Comparison of ENCODE assay signal across 11 cellular contexts in the genomic region with DNA sequence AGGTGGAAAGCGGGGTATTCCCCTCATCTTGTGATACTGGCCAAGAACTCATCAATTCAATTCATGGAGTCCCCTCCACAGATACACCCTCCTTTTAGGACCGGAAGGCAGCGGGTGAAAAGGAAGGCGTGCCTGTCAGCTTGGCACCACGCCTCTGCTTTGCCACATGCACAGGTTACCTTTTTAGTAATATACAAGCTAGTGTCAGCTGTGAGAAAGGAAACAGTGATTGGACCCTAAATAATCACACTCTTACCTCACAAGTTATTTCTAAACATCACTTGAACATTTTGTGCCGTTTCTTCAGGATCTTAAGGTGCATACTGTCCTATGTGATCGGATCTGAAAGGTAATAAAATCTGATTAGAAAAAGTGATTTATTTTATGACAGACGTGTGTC. TPM values are rescaled to one million over a fixed set of nuclear protein-coding genes. Genes with fewer than 3 reads are reported as not detected.
DNase-seq lines count a peak whose midpoint lies in the region; ATAC-seq, FAIRE-seq and TF ChIP-seq lines count a peak whose summit lies in the region.
"Had no signal": no experiment of that assay in that cellular context is flagged by ENCODE, and none has a peak within 500 bp of the region (broad histone marks: within the 10 kb centered on the region; RNA-seq: fewer than 3 reads in every experiment).

No MANE protein-coding gene starts in this region.

- WGBS in esophagus muscularis mucosa = 84% methylated on average over 8 of the region's 8 CpGs

- TF ChIP-seq POLR2A in esophagus muscularis mucosa (IDR thresholded peaks at IDR 0.05; ENCODE audit: low read depth) (no peak), GM12892 (IDR thresholded peaks at IDR 0.05; ENCODE audit: low read depth, low read length) (no peak)

- BruUV-seq in Panc1 (replicated peaks; lab: Mats Ljungman, UMichigan) = no TSS peak

- FAIRE-seq in GM12892 (lab: Jason Lieb, UNC) = no peak

- in situ Hi-C loops in Panc1 (cut with HindIII; ENCODE audit: low pct_unique_long_range_greater_than_20kb, low sequenced_read_pairs) = no loop called here

- TF ChIP-seq CTCF in Panc1 (IDR thresholded peaks at IDR 0.05) (no peak), esophagus muscularis mucosa (IDR thresholded peaks at IDR 0.05) (no peak)

- H3K9me3 ChIP-seq in Panc1 (ENCODE audit: control insufficient read depth, insufficient read depth, low read depth, low read length) (no peaks in the 10 kb centered on the region), esophagus muscularis mucosa (no peaks in the 10 kb centered on the region), skeletal muscle tissue (ENCODE audit: control insufficient read depth in 3 of 3, low read length in 3 of 3) (no peaks in the 10 kb centered on the region)

- CTCF ChIA-PET in Panc1 (lab: Charles Lee) = no interaction called here

- no peak for TF ChIP-seq EP300 in esophagus muscularis mucosa (IDR thresholded peaks at IDR 0.05)

- H3K27me3 ChIP-seq in Panc1 (ENCODE audit: control insufficient read depth, insufficient read depth, low read length) (no peaks in the 10 kb centered on the region), esophagus muscularis mucosa (no peaks in the 10 kb centered on the region), skeletal muscle tissue (ENCODE audit: control insufficient read depth in 3 of 3, insufficient read depth in 3 of 3, low read length in 3 of 3) (no peaks in the 10 kb centered on the region)

- peaks cover 3% of the 10 kb centered on the region; the same call in 1 of the 2 replicates for H3K36me3 ChIP-seq in Panc1 (ENCODE audit: control insufficient read depth, insufficient read depth, low read length)
- peaks cover 5 to 46% (median 25%) of the 10 kb centered on the region in 4 donors for H3K36me3 ChIP-seq in esophagus muscularis mucosa
- peaks cover 13 to 27% (median 27%) of the 10 kb centered on the region in 3 donors for H3K36me3 ChIP-seq in skeletal muscle tissue (ENCODE audit: control insufficient read depth in 3 of 3, insufficient read depth in 3 of 3, low read length in 3 of 3)

- H3K27ac ChIP-seq in Panc1 (ENCODE audit: low read length) (peak overlapping the region; percentile 80), esophagus muscularis mucosa (replicated peaks in 1 of 4) (peak overlapping the region; percentile 76 to 90 (median 82)), skeletal muscle tissue (ENCODE audit: low read depth, low read length) (peak overlapping the region; percentile 75)

- ATAC-seq in activated CD4-positive, CD25-positive, alpha-beta regulatory T cell treated with anti-CD3 and anti-CD28 coated beads, Interleukin-2, amount 50 U/mL, for 24 hours = peak; percentile 38 to 82
- ATAC-seq in Panc1 (no peak), GM18519 (IDR thresholded peaks at IDR 0.05; ENCODE audit: low FRiP score, unreplicated experiment) (no peak), HG03139 (IDR thresholded peaks at IDR 0.05; ENCODE audit: unreplicated experiment) (no peak)

- H3K9ac ChIP-seq in skeletal muscle tissue (ENCODE audit: low read depth in 1 of 3, low read length in 3 of 3) = no peak overlapping the region

- POLR2A ChIA-PET in Panc1 (lab: Charles Lee) = interaction anchor here (1.1 kb wide), 1 partner anchor 10 kb away, joined by 5 read pairs; no protein-coding TSS in a partner anchor

- no peak overlapping the region for H3K4me3 ChIP-seq in Panc1 (ENCODE audit: low read depth in 2 of 2, low read length in 2 of 2)
- H3K4me3 ChIP-seq in esophagus muscularis mucosa = no peak overlapping the region
- H3K4me3 ChIP-seq in skeletal muscle tissue (ENCODE audit: low read length in 3 of 3) = no peak overlapping the region

- H3K4me1 ChIP-seq in Panc1 (ENCODE audit: control insufficient read depth, insufficient read depth, low read length) = peaks cover 54% of the 10 kb centered on the region
- H3K4me1 ChIP-seq in esophagus muscularis mucosa = peaks cover 49 to 88% (median 87%) of the 10 kb centered on the region in 4 donors
- H3K4me1 ChIP-seq in skeletal muscle tissue (ENCODE audit: control insufficient read depth in 3 of 3, insufficient read depth in 3 of 3, low read length in 3 of 3) = peaks cover 16 to 28% (median 16%) of the 10 kb centered on the region in 3 donors

- no peak for DNase-seq in activated CD4-positive, CD25-positive, alpha-beta regulatory T cell (lab: John Stamatoyannopoulos, UW)
- DNase-seq in Panc1 (ENCODE audit: low read depth, low spot score) (no peak), esophagus muscularis mucosa (ENCODE audit: extremely low spot score) (no peak), GM12892 (ENCODE audit: insufficient read length) (no peak)
- DNase-seq: ACHN; activated naive CD4-positive, alpha-beta T cell treated with anti-CD3 and anti-CD28 coated beads, Interleukin-2, amount 50 U/mL, for 16 hours; NCI-H2081 treated with DMSO at 0.1 percent for 48 hours had no signal

- intact Hi-C loops in Panc1 (cut with micrococcal nuclease; ENCODE audit: unreplicated experiment) (no loop called here), esophagus muscularis mucosa (cut with DNase I) (no loop called here)

RNA-seq across cellular contexts. Expression of gene ZDHHC7, which starts 15.7 kb away (rescaled TPM):
- total RNA-seq in Panc1 (2021; ENCODE audit: unreplicated experiment) (71.5 TPM), esophagus muscularis mucosa (10 to 100 TPM; 45.6 to 68.8 (median 54.3) TPM), skeletal muscle tissue (19.8 TPM)
- polyA plus RNA-seq in Panc1 (2012; ENCODE audit: insufficient read length) = 74.5 TPM
- polyA plus RNA-seq in GM12892 (2012; ENCODE audit: missing spikeins) = 18.7 TPM

RNA-seq across cellular contexts. Expression of gene KIAA0513, which starts 31.9 kb away (rescaled TPM):
- total RNA-seq in Panc1 (2021; ENCODE audit: unreplicated experiment) = 8.7 TPM
- polyA plus RNA-seq in Panc1 (2012; ENCODE audit: insufficient read length) = 7.9 TPM
- total RNA-seq in esophagus muscularis mucosa = 10 to 100 TPM; 16.4 to 28.8 (median 23.4) TPM
- total RNA-seq in skeletal muscle tissue = 5.7 TPM
- polyA plus RNA-seq in GM12892 (2012; ENCODE audit: missing spikeins) = 3.1 TPM

Comparison
In these comparisons a context has a peak if more than half of its experiments do, and no peak if none do; other contexts are left out.
1. ATAC-seq: peak in activated CD4-positive, CD25-positive, alpha-beta regulatory T cell treated with anti-CD3 and anti-CD28 coated beads, Interleukin-2, amount 50 U/mL, for 24 hours (2 of 2); none in Panc1 (single experiment), GM18519 (single experiment) and HG03139 (single experiment).
2. Peak in every context shown above with its lines, with median percentiles within 50 percentile points of each other: H3K27ac ChIP-seq.